ENCODE assay signal across 26 cellular contexts in genomic region chr15:61501815-61502214, GRCh38.
"Had no signal": no experiment of that assay in that cellular context is flagged by ENCODE, and none has a peak within 500 bp of the region (broad histone marks: within the 10 kb centered on the region; RNA-seq: fewer than 3 reads in every experiment).

No MANE protein-coding gene starts in this region.

- H3K79me2 ChIP-seq: parathyroid adenoma had no signal

- H3K4me1 ChIP-seq: esophagus squamous epithelium, parathyroid adenoma, spleen, testis, upper lobe of left lung had no signal

- H3K27me3 ChIP-seq: testis, tibial artery, upper lobe of left lung had no signal

- ATAC-seq: left colon; mucosa of descending colon; natural killer cell treated with Interleukin-12 subunit alpha and Interleukin-12 subunit beta and Interleukin-15 and Interleukin-18, amount 100 ng/mL, for 72 hours; stimulated activated memory B cell treated with anti-CD40 and anti-IgM and Interleukin-4, amounts not matched to agents 10 μg/mL and 1 μg/mL and 100 μg/mL, for 72 hours; stimulated activated naive CD8-positive, alpha-beta T cell treated with anti-CD3 and anti-CD28 coated beads, Interleukin-15, Interleukin-2, amounts not matched to agents 100 U/mL and 50 U/mL, for 24 hours had no signal

- H3K27ac ChIP-seq: coronary artery, dorsolateral prefrontal cortex, esophagus squamous epithelium, parathyroid adenoma, skin epidermis, spleen, testis, tibial artery, upper lobe of left lung had no signal

- DNase-seq: dorsolateral prefrontal cortex; effector CD4-positive, alpha-beta T cell; esophagus squamous epithelium; foreskin melanocyte; hypothalamus; immature natural killer cell; islet precursor cell; kidney glomerular epithelial cell; left colon; mesenchymal stem cell; mucosa of descending colon; naive B cell; right cardiac atrium; spleen; stimulated activated CD4-positive, alpha-beta T cell treated with anti-CD3 and anti-CD28 coated beads, Interleukin-4, amount 100 ng/mL, for 4 hours; stimulated activated naive CD8-positive, alpha-beta T cell treated with anti-CD3 and anti-CD28 coated beads, Interleukin-15, Interleukin-2, amounts not matched to agents 100 U/mL and 50 U/mL, for 24 hours; substantia nigra; testis; tibial artery; upper lobe of left lung had no signal

- H2AFZ ChIP-seq: parathyroid adenoma had no signal

- FAIRE-seq: urothelium cell line had no signal

- H3K9ac ChIP-seq: parathyroid adenoma had no signal

- H3K4me3 ChIP-seq: coronary artery, dorsolateral prefrontal cortex, esophagus squamous epithelium, mucosa of descending colon, skin epidermis, spleen, testis, tibial artery, upper lobe of left lung had no signal

- H3K9me3 ChIP-seq: esophagus squamous epithelium, mucosa of descending colon, spleen, testis, tibial artery, upper lobe of left lung had no signal

- H3K36me3 ChIP-seq: esophagus squamous epithelium, spleen, tibial artery, upper lobe of left lung had no signal
